Comparison of ENCODE assay signal across 8 cellular contexts in genomic region chr10:10911471-10911921, GRCh38.
DNase-seq lines count a peak whose midpoint lies in the region; ATAC-seq lines count a peak whose summit lies in the region.

No MANE protein-coding gene starts in this region.

- WGBS in right cardiac atrium, result 21% methylated on average over 17 of the region's 17 CpGs

- DNase-seq in ELF-1 (ENCODE audit: low read depth, low spot score) (peak; percentile 94), amniotic epithelial cell (ENCODE audit: low read depth) (peak; percentile 98), right cardiac atrium (peak; percentile 77 to 85 (median 80)), retina (peak; percentile 77), NCI-H146 (lab: John Stamatoyannopoulos, UW) (no peak), germinal center (ENCODE audit: low spot score) (no peak), putamen (ENCODE audit: low spot score) (no peak)

- peak overlapping the region; percentile 85 for H3K27ac ChIP-seq in right cardiac atrium (ENCODE audit: low read length)

- H3K4me3 ChIP-seq in right cardiac atrium (ENCODE audit: low read length), result peak overlapping the region; percentile 32

- H3K4me1 ChIP-seq in right cardiac atrium (ENCODE audit: control insufficient read depth, insufficient read depth, low read length), result no peaks in the 10 kb centered on the region

- no peaks in the 10 kb centered on the region for H3K27me3 ChIP-seq in right cardiac atrium (ENCODE audit: control insufficient read depth, insufficient read depth)

- H3K9me3 ChIP-seq in right cardiac atrium (ENCODE audit: control insufficient read depth, low read length), result no peaks in the 10 kb centered on the region

- intact Hi-C loops in right cardiac atrium (cut with DNase I), result loop anchor here in 1 of 4 donors (10.0 kb wide), 1 partner anchor 103 kb away; the partner anchor contains the start of gene CELF2

- peak; percentile 83 to 90 for ATAC-seq in right cardiac atrium
- ATAC-seq in GM18517 (IDR thresholded peaks at IDR 0.05; ENCODE audit: unreplicated experiment), result no peak

Comparison
In these comparisons a context has a peak if more than half of its experiments do, and no peak if none do; other contexts are left out.
1. DNase-seq: peak in ELF-1 (single experiment), amniotic epithelial cell (single experiment), right cardiac atrium (3 of 3) and retina (single experiment); none in NCI-H146 (single experiment), germinal center (single experiment) and putamen (single experiment).